Comparison of ENCODE assay signal across 1 cellular context in the genomic region with DNA sequence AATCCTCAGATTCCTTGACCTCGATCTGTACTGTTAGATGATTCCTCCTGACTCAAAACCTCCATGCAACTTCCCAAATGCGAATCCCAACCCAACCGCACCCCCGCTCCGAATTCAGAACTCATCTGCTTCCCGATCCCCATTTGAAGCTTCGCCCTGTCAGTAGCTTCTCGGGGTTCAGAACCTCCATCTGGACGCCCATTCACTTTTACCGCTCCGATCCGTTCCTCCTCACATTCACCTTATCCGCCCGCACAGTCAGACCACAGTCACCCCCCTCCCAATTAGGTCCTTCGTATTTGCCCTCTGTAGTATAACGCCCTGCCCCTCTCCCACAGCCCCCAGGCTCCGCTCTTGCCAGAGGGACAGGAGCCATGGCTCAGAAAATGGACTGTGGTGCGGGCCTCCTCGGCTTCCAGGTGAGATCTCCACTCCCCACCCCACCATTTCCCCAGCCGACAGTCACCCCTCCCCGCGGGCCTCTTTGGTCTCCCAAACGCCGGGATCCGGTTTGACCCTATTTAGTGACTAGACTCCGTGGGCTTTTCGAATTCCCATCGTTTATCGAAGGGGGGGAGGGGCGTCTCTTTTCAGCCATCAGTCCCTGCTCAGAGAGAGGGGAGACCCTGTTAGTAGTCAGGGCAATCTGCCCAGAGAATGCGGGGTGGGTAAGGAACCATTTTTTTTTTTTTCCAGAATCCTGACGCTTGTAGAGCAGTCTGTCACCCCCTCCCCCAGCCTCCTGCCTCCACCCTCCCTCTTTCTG.
TF ChIP-seq lines count a peak whose summit lies in the region.

No MANE protein-coding gene starts in this region.

TF ChIP-seq in SK-N-SH, 30 proteins besides CTCF, POLR2A, EP300 and RAD21 (continued from another document):
- TF ChIP-seq SIN3A (IDR thresholded peaks at IDR 0.05; ENCODE audit: borderline replicate concordance, low read depth, low read length) (no peak), TCF12 (IDR thresholded peaks at IDR 0.05) (no peak), ELF1 (IDR thresholded peaks at IDR 0.05) (no peak)
